1 cellular context compared by ENCODE assay signal in the genomic region with DNA sequence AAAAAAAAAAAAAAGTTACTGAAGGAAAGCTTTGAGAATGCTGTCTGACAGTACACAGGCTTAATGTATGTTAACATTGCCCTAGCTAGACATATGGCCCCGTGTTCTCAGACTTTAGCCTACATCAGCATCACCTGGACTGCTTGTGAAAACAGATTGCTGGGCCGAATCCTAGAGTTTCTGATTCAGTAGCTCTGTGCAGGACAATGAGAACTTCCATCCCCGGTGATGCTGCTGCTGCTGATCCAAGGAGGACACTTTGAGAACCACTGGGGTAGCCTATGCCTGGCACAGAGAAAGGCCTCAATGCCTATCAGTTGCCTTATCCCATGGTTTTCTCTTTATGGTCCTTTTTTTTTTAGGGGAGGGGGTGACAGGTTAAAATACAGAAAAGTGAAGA.
TF ChIP-seq lines count a peak whose summit lies in the region.

No MANE protein-coding gene starts in this region.

TF ChIP-seq in K562, 482 proteins besides CTCF, POLR2A, EP300 and RAD21:
- TF ChIP-seq, protein P1, sequence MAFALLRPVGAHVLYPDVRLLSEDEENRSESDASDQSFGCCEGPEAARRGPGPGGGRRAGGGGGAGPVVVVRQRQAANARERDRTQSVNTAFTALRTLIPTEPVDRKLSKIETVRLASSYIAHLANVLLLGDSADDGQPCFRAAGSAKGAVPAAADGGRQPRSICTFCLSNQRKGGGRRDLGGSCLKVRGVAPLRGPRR (CRISPR knock-in tag; IDR thresholded peaks at IDR 0.05): no peak
- peak; percentile 59 for TF ChIP-seq CBX2 (IDR thresholded peaks at IDR 0.05; ENCODE audit: insufficient read depth, low read length, poor library complexity, severe bottlenecking)
